In the genomic region with DNA sequence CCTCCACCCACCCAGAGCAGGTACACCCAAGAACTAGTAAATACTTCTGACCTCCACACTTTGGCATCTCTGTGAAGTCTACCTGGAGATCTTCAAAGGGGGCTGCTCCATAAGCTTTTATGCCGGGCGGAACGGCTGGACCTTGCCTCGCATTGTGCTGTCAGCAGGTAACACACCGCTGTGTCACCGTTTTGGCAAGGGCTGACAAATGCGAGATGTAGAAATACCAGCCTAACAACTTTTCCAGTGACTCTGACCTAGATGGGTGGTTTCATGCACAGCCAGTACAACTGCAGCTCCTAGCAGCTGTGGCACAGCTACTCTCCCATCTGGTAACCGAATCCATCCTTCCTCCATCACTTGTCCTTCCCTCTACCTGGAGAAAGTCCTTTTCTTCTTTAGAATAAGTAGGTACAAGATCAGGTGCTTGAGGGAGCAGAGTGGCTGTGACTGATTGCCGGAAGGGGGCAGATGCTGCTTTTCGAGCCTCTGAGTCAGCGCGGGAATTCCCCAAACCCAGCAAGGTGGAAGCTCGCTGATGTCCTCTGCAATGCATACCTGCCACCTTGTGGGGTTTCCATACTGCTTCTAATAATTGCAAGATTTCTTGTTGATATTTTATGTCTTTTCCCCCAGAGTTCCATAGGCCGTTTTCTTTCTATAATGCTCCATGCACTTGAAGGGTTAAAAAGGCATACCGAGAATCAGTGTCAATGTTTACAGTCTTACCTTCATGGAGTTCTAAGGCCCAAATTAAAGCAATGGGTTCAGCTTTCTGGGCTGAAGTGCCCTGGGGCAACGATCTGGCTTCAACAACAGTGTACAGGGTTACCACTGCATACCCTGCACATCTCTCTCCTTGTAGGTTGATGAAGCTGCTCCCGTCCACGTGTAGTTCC, we compare ENCODE assay signal across 1 cellular context.
TF ChIP-seq lines count a peak whose summit lies in the region.

No MANE protein-coding gene starts in this region.

TF ChIP-seq in H1, 55 proteins besides CTCF, POLR2A, EP300 and RAD21:
- TF ChIP-seq JUND (IDR thresholded peaks at IDR 0.05; ENCODE audit: low read length) = peak; percentile 61
- TF ChIP-seq BACH1 (IDR thresholded peaks at IDR 0.05; ENCODE audit: low read length) = 0 out of 2 replicates have a peak, but pooled peaks have one; percentile 10
- TF ChIP-seq, protein P1, sequence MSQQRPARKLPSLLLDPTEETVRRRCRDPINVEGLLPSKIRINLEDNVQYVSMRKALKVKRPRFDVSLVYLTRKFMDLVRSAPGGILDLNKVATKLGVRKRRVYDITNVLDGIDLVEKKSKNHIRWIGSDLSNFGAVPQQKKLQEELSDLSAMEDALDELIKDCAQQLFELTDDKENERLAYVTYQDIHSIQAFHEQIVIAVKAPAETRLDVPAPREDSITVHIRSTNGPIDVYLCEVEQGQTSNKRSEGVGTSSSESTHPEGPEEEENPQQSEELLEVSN (IDR thresholded peaks at IDR 0.05) = 0 out of 2 replicates have a peak, but pooled peaks have one; percentile 12
